Comparison of ENCODE assay signal across 14 cellular contexts in the genomic region with DNA sequence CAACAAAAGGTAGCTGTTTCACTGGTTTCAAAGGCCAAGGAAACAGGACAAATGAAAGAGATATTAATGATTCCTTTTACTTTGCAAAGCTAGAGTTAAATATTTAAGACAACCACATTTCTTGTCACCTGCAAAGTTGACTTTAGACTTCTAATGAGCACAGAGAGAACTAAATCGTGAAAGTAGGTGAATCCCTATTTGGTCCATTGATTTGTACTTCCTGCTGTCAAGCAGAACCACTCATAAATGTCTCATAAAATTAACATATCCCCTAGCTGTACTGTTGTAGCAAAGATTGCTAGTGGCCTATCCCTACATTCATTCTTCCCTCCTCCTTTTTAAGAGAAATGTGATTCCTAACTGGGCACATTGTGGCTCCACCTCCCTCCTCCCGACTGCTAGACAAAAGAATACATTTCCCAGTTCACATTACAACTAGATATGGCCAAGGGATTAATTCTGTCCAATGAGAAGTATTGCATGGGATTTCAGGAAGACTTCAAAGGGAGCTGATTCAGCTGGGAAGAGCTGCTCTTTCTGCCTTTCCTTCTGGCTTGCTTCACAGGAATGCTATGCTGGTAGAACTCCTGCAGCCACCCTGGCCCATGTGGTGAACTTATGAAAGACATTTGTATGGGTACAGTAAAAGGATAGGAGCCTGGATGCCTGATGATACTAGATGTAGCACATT.
A peak's percentile ranks its signal among the peaks of the same experiment; 100 is the strongest.
DNase-seq lines count a peak whose midpoint lies in the region; ATAC-seq and TF ChIP-seq lines count a peak whose summit lies in the region.
"Had no signal": no experiment of that assay in that cellular context is flagged by ENCODE, and none has a peak within 500 bp of the region (broad histone marks: within the 10 kb centered on the region; RNA-seq: fewer than 3 reads in every experiment).

No MANE protein-coding gene starts in this region.

- no CpG with 5 or more reads among the region's 2 CpGs for WGBS in IMR-90 (ENCODE audit: extremely low coverage in 2 of 2, insufficient read length in 1 of 2), 2 experiments

- no peak overlapping the region for H4K91ac ChIP-seq in IMR-90 (ENCODE audit: insufficient read depth, low read depth, low read length)

- H3K18ac ChIP-seq in IMR-90 (ENCODE audit: low read depth, low read length): no peak overlapping the region

- no peaks in the 10 kb centered on the region for H3K79me1 ChIP-seq in IMR-90 (ENCODE audit: low read depth in 1 of 2, low read length in 2 of 2)

- no peaks in the 10 kb centered on the region for H3K4me1 ChIP-seq in IMR-90 (ENCODE audit: control insufficient read depth, insufficient read depth, low read length)

- DNase-seq in AG09309 (ENCODE audit: low read depth): peak; percentile 16
- peak; percentile 42 for DNase-seq in IMR-90
- peak; percentile 4 to 26 for DNase-seq in foreskin fibroblast
- DNase-seq in amniotic stem cell (lab: John Stamatoyannopoulos, UW): no peak
- no peak for DNase-seq in OCI-M2 (lab: John Stamatoyannopoulos, UW; ENCODE audit: unreplicated experiment)
- no peak for DNase-seq in activated CD4-positive, alpha-beta T cell treated with anti-CD3 and anti-CD28 coated beads for 48 hours
- DNase-seq: activated naive CD8-positive, alpha-beta T cell treated with anti-CD3 and anti-CD28 coated beads, Interleukin-2, amount 10 ng/mL, durations not matched to agents 7 days and 5 days; effector CD4-positive, alpha-beta T cell; mesenchymal stem cell; NCI-H2029 had no signal

- H3K36me3 ChIP-seq in IMR-90 (ENCODE audit: control insufficient read depth, insufficient read depth, low read length): no peaks in the 10 kb centered on the region
- H3K36me3 ChIP-seq: BLaER1 treated with 17β-estradiol and CSF1 and Interleukin-3, amounts not matched to agents 10 nM and 100 nM had no signal

- intact Hi-C loops in IMR-90 (cut with micrococcal nuclease): no loop called here

- peak; percentile 65 for ATAC-seq in GM21423 (IDR thresholded peaks at IDR 0.05; ENCODE audit: unreplicated experiment)
- ATAC-seq in IMR-90 (ENCODE audit: low read depth): peak; percentile 65
- no peak for ATAC-seq in GM19328 (IDR thresholded peaks at IDR 0.05; ENCODE audit: unreplicated experiment)
- ATAC-seq: K562 had no signal

- H3K4ac ChIP-seq in IMR-90 (ENCODE audit: low read depth, low read length): no peak overlapping the region

- H2BK120ac ChIP-seq in IMR-90 (ENCODE audit: low read depth, low read length): no peak overlapping the region

- POLR2A ChIA-PET in IMR-90 (lab: Charles Lee; ENCODE audit: unreplicated experiment): no interaction called here

- no peak overlapping the region for H2AK9ac ChIP-seq in IMR-90 (replicated peaks; ENCODE audit: low read depth, low read length, poor library complexity)

- H2BK20ac ChIP-seq in IMR-90 (ENCODE audit: low read depth, low read length): no peak overlapping the region

- no peaks in the 10 kb centered on the region for H3K9me1 ChIP-seq in IMR-90 (ENCODE audit: insufficient read depth, low read length)

- no peak overlapping the region for H3K23ac ChIP-seq in IMR-90 (ENCODE audit: low read depth, low read length)

- no peak overlapping the region for H3K56ac ChIP-seq in IMR-90 (ENCODE audit: extremely low read depth, insufficient read depth, low read length)

- TF ChIP-seq CTCF in AG09309 (IDR thresholded peaks at IDR 0.05; ENCODE audit: control insufficient read depth, insufficient read depth, low read depth, low read length, missing control alignments) (no peak), IMR-90 (conservative IDR thresholded peaks at IDR 0.05; ENCODE audit: low read depth, low read length) (no peak), foreskin fibroblast (IDR thresholded peaks at IDR 0.05; ENCODE audit: low read depth, low read length) (no peak)

- dilution Hi-C loops in IMR-90 (cut with HindIII; ENCODE audit: low sequenced_read_pairs, unreplicated experiment): no loop called here

- no peak overlapping the region for H2BK5ac ChIP-seq in IMR-90 (ENCODE audit: low read depth, low read length, poor library complexity, severe bottlenecking)

- in situ Hi-C loops in IMR-90 (cut with MboI; ENCODE audit: low sequenced_read_pairs): no loop called here

- no peak for TF ChIP-seq RAD21 in IMR-90 (IDR thresholded peaks at IDR 0.05; ENCODE audit: low read length)

- H3K4me3 ChIP-seq in AG09309 (ENCODE audit: control insufficient read depth, low read depth, low read length) (no peak overlapping the region), IMR-90 (ENCODE audit: insufficient read depth, low read depth, low read length) (no peak overlapping the region), foreskin fibroblast (ENCODE audit: low read depth in 1 of 2, low read length in 2 of 2) (no peak overlapping the region)
- H3K4me3 ChIP-seq: BLaER1 treated with 17β-estradiol and CSF1 and Interleukin-3, amounts not matched to agents 10 nM and 100 nM; K562 had no signal

- H3K27me3 ChIP-seq in IMR-90 (ENCODE audit: control insufficient read depth, insufficient read depth, low read length): no peaks in the 10 kb centered on the region
- H3K27me3 ChIP-seq: BLaER1 treated with 17β-estradiol and CSF1 and Interleukin-3, amounts not matched to agents 10 nM and 100 nM had no signal

- CTCF ChIA-PET in IMR-90 (lab: Yijun Ruan, JAX): no interaction called here

- no peak overlapping the region for H2BK15ac ChIP-seq in IMR-90 (ENCODE audit: low read depth, low read length)

- no peak overlapping the region for H4K5ac ChIP-seq in IMR-90 (ENCODE audit: low read depth, low read length)

- no TSS peak for BruUV-seq in IMR-90 (replicated peaks; lab: Mats Ljungman, UMichigan)

- H2AFZ ChIP-seq in IMR-90 (replicated peaks; ENCODE audit: low read length, poor library complexity): no peak overlapping the region

- no peaks in the 10 kb centered on the region for H4K20me1 ChIP-seq in IMR-90 (ENCODE audit: insufficient read depth, low read length)
- H4K20me1 ChIP-seq: BLaER1 treated with 17β-estradiol and CSF1 and Interleukin-3, amounts not matched to agents 10 nM and 100 nM had no signal

- TF ChIP-seq POLR2A in IMR-90 (IDR thresholded peaks at IDR 0.05; ENCODE audit: low read depth, low read length): no peak

- H3K9me3 ChIP-seq in IMR-90 (ENCODE audit: control insufficient read depth, insufficient read depth, low read length): no peaks in the 10 kb centered on the region
- H3K9me3 ChIP-seq: BLaER1 treated with 17β-estradiol and CSF1 and Interleukin-3, amounts not matched to agents 10 nM and 100 nM had no signal

- H3K27ac ChIP-seq in IMR-90 (ENCODE audit: insufficient read depth, low read length): no peak overlapping the region
- H3K27ac ChIP-seq: BLaER1 treated with 17β-estradiol and CSF1 and Interleukin-3, amounts not matched to agents 10 nM and 100 nM had no signal

- no peak overlapping the region for H3K4me2 ChIP-seq in IMR-90 (ENCODE audit: low read depth, low read length)
- H3K4me2 ChIP-seq: BLaER1 treated with 17β-estradiol and CSF1 and Interleukin-3, amounts not matched to agents 10 nM and 100 nM had no signal

- H3K14ac ChIP-seq in IMR-90 (replicated peaks; ENCODE audit: low read depth, low read length): no peak overlapping the region

- no peak overlapping the region for H3K9ac ChIP-seq in IMR-90 (ENCODE audit: low read depth, low read length)
- H3K9ac ChIP-seq: BLaER1 treated with 17β-estradiol and CSF1 and Interleukin-3, amounts not matched to agents 10 nM and 100 nM had no signal

- no peak overlapping the region for H4K8ac ChIP-seq in IMR-90 (ENCODE audit: low read depth in 2 of 2, low read length in 2 of 2)

- no peak overlapping the region for H2AK5ac ChIP-seq in IMR-90 (ENCODE audit: low read depth, low read length)

TF ChIP-seq in IMR-90, 13 proteins besides CTCF, POLR2A, EP300 and RAD21:
- no peak for TF ChIP-seq BHLHE40 (IDR thresholded peaks at IDR 0.05; ENCODE audit: low read depth, low read length)
- no peak for TF ChIP-seq RCOR1 (IDR thresholded peaks at IDR 0.05; ENCODE audit: insufficient replicate concordance, low read length)
- TF ChIP-seq SMC3 (IDR thresholded peaks at IDR 0.05; ENCODE audit: low read depth, low read length): no peak
- no peak for TF ChIP-seq CEBPB (IDR thresholded peaks at IDR 0.05; ENCODE audit: low read depth, low read length)
- TF ChIP-seq MXI1 (IDR thresholded peaks at IDR 0.05; ENCODE audit: borderline replicate concordance, low read depth, low read length): no peak
- TF ChIP-seq RFX5 (IDR thresholded peaks at IDR 0.05; ENCODE audit: low read depth, low read length): no peak
- TF ChIP-seq MAFK (IDR thresholded peaks at IDR 0.05; ENCODE audit: low read depth, low read length): no peak

Comparison
In these comparisons a context has a peak if more than half of its experiments do, and no peak if none do; other contexts are left out.
1. DNase-seq: peak in AG09309 (single experiment), IMR-90 (single experiment) and foreskin fibroblast (2 of 2); none in amniotic stem cell (single experiment), OCI-M2 (single experiment) and activated CD4-positive, alpha-beta T cell treated with anti-CD3 and anti-CD28 coated beads for 48 hours (single experiment).